In the genomic region with DNA sequence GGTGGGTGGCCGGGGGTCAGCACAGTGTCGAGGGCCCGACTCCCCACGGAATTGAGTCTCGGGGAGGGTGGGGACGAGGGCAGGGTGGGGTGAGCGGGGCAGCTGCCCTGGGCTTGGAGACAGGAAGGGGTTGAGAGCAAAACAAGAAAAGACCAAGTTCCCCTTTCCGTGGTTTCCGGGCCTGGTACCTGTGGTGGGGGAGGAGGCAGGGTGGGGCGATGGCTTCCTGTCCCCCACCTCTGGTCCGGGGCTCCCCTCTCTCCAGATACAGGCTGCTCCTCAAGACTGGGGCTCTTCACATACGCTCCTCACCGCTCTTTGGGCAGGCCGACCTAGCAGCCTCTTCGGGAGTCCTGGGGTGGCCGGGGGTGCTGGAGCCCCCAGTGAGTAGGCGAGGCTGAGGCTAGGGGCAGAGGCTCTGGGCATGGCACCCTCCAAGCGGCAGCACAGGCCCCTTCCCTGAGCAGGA, we compare ENCODE assay signal across 1 cellular context.
TF ChIP-seq lines count a peak whose summit lies in the region.

No MANE protein-coding gene starts in this region.

TF ChIP-seq in K562, 482 proteins besides CTCF, POLR2A, EP300 and RAD21:
- TF ChIP-seq SPI1 (IDR thresholded peaks at IDR 0.05; ENCODE audit: borderline replicate concordance, low read depth, low read length): peak; percentile 46; the same call in 1 of the 2 replicates
- TF ChIP-seq HMGN3 (IDR thresholded peaks at IDR 0.05; ENCODE audit: borderline replicate concordance, extremely low read depth, insufficient read length, low read depth, low read length): peak; percentile 31
- no peak for TF ChIP-seq ZNF717 (CRISPR knock-in tag; IDR thresholded peaks at IDR 0.05)
- no peak for TF ChIP-seq ZMIZ1 (IDR thresholded peaks at IDR 0.05; ENCODE audit: low read depth in 2 of 2, low read length in 2 of 2)
- TF ChIP-seq, protein P1, sequence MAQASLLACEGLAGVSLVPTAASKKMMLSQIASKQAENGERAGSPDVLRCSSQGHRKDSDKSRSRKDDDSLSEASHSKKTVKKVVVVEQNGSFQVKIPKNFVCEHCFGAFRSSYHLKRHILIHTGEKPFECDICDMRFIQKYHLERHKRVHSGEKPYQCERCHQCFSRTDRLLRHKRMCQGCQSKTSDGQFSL (CRISPR knock-in tag; IDR thresholded peaks at IDR 0.05): peak; percentile 40; the same call in 1 of the 2 replicates
- TF ChIP-seq, protein P1 (tag; IDR thresholded peaks at IDR 0.05): no peak
